ENCODE assay signal across 22 cellular contexts in the genomic region with DNA sequence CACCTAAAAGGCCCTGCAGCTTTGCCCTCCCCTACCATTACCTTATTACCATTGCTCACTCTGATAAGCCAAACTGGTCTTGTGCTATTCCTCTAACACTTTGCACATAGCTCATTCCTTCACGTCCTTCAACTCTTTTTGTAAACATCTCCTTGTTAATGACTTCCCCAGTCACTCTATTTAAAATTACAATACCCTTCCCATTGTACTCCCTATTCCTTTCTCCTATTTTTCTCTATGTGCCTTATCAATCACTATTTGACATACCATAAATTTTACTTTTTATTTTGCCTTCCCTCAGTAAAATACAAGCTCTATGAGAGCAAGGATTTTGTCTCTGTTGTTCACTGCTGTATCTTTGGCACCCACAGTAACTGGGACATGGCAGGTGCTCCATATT. TPM values are rescaled to one million over a fixed set of nuclear protein-coding genes. Genes with fewer than 3 reads are reported as not detected.
DNase-seq lines count a peak whose midpoint lies in the region; ATAC-seq, FAIRE-seq and TF ChIP-seq lines count a peak whose summit lies in the region.
"Had no signal": no experiment of that assay in that cellular context is flagged by ENCODE, and none has a peak within 500 bp of the region (broad histone marks: within the 10 kb centered on the region; RNA-seq: fewer than 3 reads in every experiment).

No MANE protein-coding gene starts in this region.

- no peaks in the 10 kb centered on the region for H3K9me3 ChIP-seq in left lung
- H3K9me3 ChIP-seq in pancreas, result no peaks in the 10 kb centered on the region
- no peaks in the 10 kb centered on the region for H3K9me3 ChIP-seq in effector memory CD4-positive, alpha-beta T cell (ENCODE audit: control insufficient read depth, low read length)

- WGBS in pancreas, 2 donors, result 12 to 15% methylated on average over 1 of the region's 1 CpG

- H3K9me3 Mint-ChIP-seq in activated naive CD8-positive, alpha-beta T cell (ENCODE audit: low read depth), result no peaks in the 10 kb centered on the region
- no peaks in the 10 kb centered on the region for H3K9me3 Mint-ChIP-seq in activated naive CD8-positive, alpha-beta T cell treated with anti-CD3 and anti-CD28 coated beads for 36 hours
- H3K9me3 Mint-ChIP-seq in activated T-helper 1 cell treated with anti-CD3 and anti-CD28 coated beads, Interleukin-12 subunit alpha, Interleukin-12 subunit beta, Interleukin-2, Interleukin-4 antibody, amounts not matched to agents 30 ng/mL and 10 ng/mL and 1 ng/mL, durations not matched to agents 14 hours and 24 hours and 36 hours, result no peaks in the 10 kb centered on the region
- H3K9me3 Mint-ChIP-seq in stimulated activated effector memory CD8-positive, alpha-beta T cell treated with anti-CD3 and anti-CD28 coated beads, Interleukin-12 subunit alpha, Interleukin-12 subunit beta, amount 100 ng/mL, for 72 hours, result no peaks in the 10 kb centered on the region

- ATAC-seq in left lung (peak; percentile 39), pancreas (no peak)
- no peak for ATAC-seq in stimulated activated effector memory CD8-positive, alpha-beta T cell treated with anti-CD3 and anti-CD28 coated beads, Interleukin-12 subunit alpha, Interleukin-12 subunit beta, amount 100 ng/mL, for 72 hours
- ATAC-seq: HepG2, Panc1, Right ventricle myocardium inferior had no signal

- H3K27ac Mint-ChIP-seq in activated naive CD8-positive, alpha-beta T cell, result peak overlapping the region; percentile 56
- H3K27ac Mint-ChIP-seq in activated naive CD8-positive, alpha-beta T cell treated with anti-CD3 and anti-CD28 coated beads for 36 hours, result no peak overlapping the region
- peak overlapping the region; percentile 18 for H3K27ac Mint-ChIP-seq in activated T-helper 1 cell treated with anti-CD3 and anti-CD28 coated beads, Interleukin-12 subunit alpha, Interleukin-12 subunit beta, Interleukin-2, Interleukin-4 antibody, amounts not matched to agents 30 ng/mL and 10 ng/mL and 1 ng/mL, durations not matched to agents 14 hours and 24 hours and 36 hours
- H3K27ac Mint-ChIP-seq in stimulated activated effector memory CD8-positive, alpha-beta T cell treated with anti-CD3 and anti-CD28 coated beads, Interleukin-12 subunit alpha, Interleukin-12 subunit beta, amount 100 ng/mL, for 72 hours, result peak overlapping the region; percentile 7

- TF ChIP-seq CTCF in left lung (IDR thresholded peaks at IDR 0.05) (no peak), pancreas (IDR thresholded peaks at IDR 0.05) (no peak)

- H3K27me3 ChIP-seq in left lung (no peaks in the 10 kb centered on the region), pancreas (no peaks in the 10 kb centered on the region)
- H3K27me3 ChIP-seq in effector memory CD4-positive, alpha-beta T cell (replicated peaks; ENCODE audit: control insufficient read depth, insufficient read depth, low read length, poor library complexity, severe bottlenecking), result no peaks in the 10 kb centered on the region

- FAIRE-seq in pancreas (lab: Jason Lieb, UNC), result no peak
- FAIRE-seq: D721Med, G401.6, HepG2 had no signal

- no peaks in the 10 kb centered on the region for H3K36me3 Mint-ChIP-seq in activated naive CD8-positive, alpha-beta T cell
- peaks cover 20% of the 10 kb centered on the region for H3K36me3 Mint-ChIP-seq in activated naive CD8-positive, alpha-beta T cell treated with anti-CD3 and anti-CD28 coated beads for 36 hours
- H3K36me3 Mint-ChIP-seq in activated T-helper 1 cell treated with anti-CD3 and anti-CD28 coated beads, Interleukin-12 subunit alpha, Interleukin-12 subunit beta, Interleukin-2, Interleukin-4 antibody, amounts not matched to agents 30 ng/mL and 10 ng/mL and 1 ng/mL, durations not matched to agents 14 hours and 24 hours and 36 hours (ENCODE audit: low read depth), result peaks cover 17% of the 10 kb centered on the region
- peaks cover 89% of the 10 kb centered on the region for H3K36me3 Mint-ChIP-seq in stimulated activated effector memory CD8-positive, alpha-beta T cell treated with anti-CD3 and anti-CD28 coated beads, Interleukin-12 subunit alpha, Interleukin-12 subunit beta, amount 100 ng/mL, for 72 hours

- no peak overlapping the region for H3K4me3 ChIP-seq in left lung
- no peak overlapping the region for H3K4me3 ChIP-seq in pancreas
- no peak overlapping the region for H3K4me3 ChIP-seq in effector memory CD4-positive, alpha-beta T cell (ENCODE audit: insufficient read depth, low read depth, low read length, poor library complexity, severe bottlenecking)

- H3K4me1 ChIP-seq in left lung, result peaks cover 10 to 60% of the 10 kb centered on the region in 2 donors
- H3K4me1 ChIP-seq in pancreas, result peaks cover 15 to 22% (median 16%) of the 10 kb centered on the region in 3 donors
- H3K4me1 ChIP-seq in effector memory CD4-positive, alpha-beta T cell (ENCODE audit: control insufficient read depth, insufficient read depth, low read length, poor library complexity, severe bottlenecking), result peaks cover 9% of the 10 kb centered on the region

- DNase-seq in activated naive CD8-positive, alpha-beta T cell treated with anti-CD3 and anti-CD28 coated beads for 36 hours, result no peak
- no peak for DNase-seq in activated T-helper 1 cell treated with anti-CD3 and anti-CD28 coated beads, Interleukin-12 subunit alpha, Interleukin-12 subunit beta, Interleukin-2, Interleukin-4 antibody, amounts not matched to agents 30 ng/mL and 10 ng/mL and 1 ng/mL, durations not matched to agents 14 hours and 24 hours and 36 hours (ENCODE audit: low spot score)
- no peak for DNase-seq in left lung
- no peak for DNase-seq in stimulated activated effector memory CD8-positive, alpha-beta T cell treated with anti-CD3 and anti-CD28 coated beads, Interleukin-12 subunit alpha, Interleukin-12 subunit beta, amount 100 ng/mL, for 72 hours (ENCODE audit: low spot score in 2 of 2)
- no peak for DNase-seq in HUDEP-2 (lab: John Stamatoyannopoulos, UW; ENCODE audit: unreplicated experiment in 76 of 76)
- DNase-seq in pancreas, result no peak
- DNase-seq in effector memory CD4-positive, alpha-beta T cell, result no peak
- DNase-seq: ACHN; CD4-positive, CD25-positive, alpha-beta regulatory T cell; DMS79 treated with DMSO at 0.1 percent for 48 hours; GOT3; NCI-H1105 treated with DMSO at 0.1 percent for 48 hours; NCI-H187 treated with DMSO at 0.1 percent for 48 hours; NCI-H2171; NCI-H446 treated with DMSO at 0.1 percent for 48 hours; NCI-H774 had no signal

- intact Hi-C loops in activated T-helper 1 cell treated with anti-CD3 and anti-CD28 coated beads, Interleukin-12 subunit alpha, Interleukin-12 subunit beta, Interleukin-2, Interleukin-4 antibody, amounts not matched to agents 30 ng/mL and 10 ng/mL and 1 ng/mL, durations not matched to agents 14 hours and 24 hours and 36 hours (cut with micrococcal nuclease), result no loop called here
- intact Hi-C loops in left lung (cut with DNase I), result no loop called here
- intact Hi-C loops in pancreas (cut with DNase I), result no loop called here

- no peaks in the 10 kb centered on the region for H3K27me3 Mint-ChIP-seq in activated naive CD8-positive, alpha-beta T cell
- H3K27me3 Mint-ChIP-seq in activated naive CD8-positive, alpha-beta T cell treated with anti-CD3 and anti-CD28 coated beads for 36 hours, result no peaks in the 10 kb centered on the region
- H3K27me3 Mint-ChIP-seq in activated T-helper 1 cell treated with anti-CD3 and anti-CD28 coated beads, Interleukin-12 subunit alpha, Interleukin-12 subunit beta, Interleukin-2, Interleukin-4 antibody, amounts not matched to agents 30 ng/mL and 10 ng/mL and 1 ng/mL, durations not matched to agents 14 hours and 24 hours and 36 hours (ENCODE audit: insufficient read depth), result no peaks in the 10 kb centered on the region
- H3K27me3 Mint-ChIP-seq: CD4-positive, CD25-positive, alpha-beta regulatory T cell had no signal

- peaks cover 55% of the 10 kb centered on the region for H3K4me1 Mint-ChIP-seq in activated naive CD8-positive, alpha-beta T cell (ENCODE audit: low read depth)
- H3K4me1 Mint-ChIP-seq in activated naive CD8-positive, alpha-beta T cell treated with anti-CD3 and anti-CD28 coated beads for 36 hours, result peaks cover 31% of the 10 kb centered on the region
- H3K4me1 Mint-ChIP-seq in activated T-helper 1 cell treated with anti-CD3 and anti-CD28 coated beads, Interleukin-12 subunit alpha, Interleukin-12 subunit beta, Interleukin-2, Interleukin-4 antibody, amounts not matched to agents 30 ng/mL and 10 ng/mL and 1 ng/mL, durations not matched to agents 14 hours and 24 hours and 36 hours (ENCODE audit: low read depth), result peaks cover 29% of the 10 kb centered on the region
- H3K4me1 Mint-ChIP-seq in stimulated activated effector memory CD8-positive, alpha-beta T cell treated with anti-CD3 and anti-CD28 coated beads, Interleukin-12 subunit alpha, Interleukin-12 subunit beta, amount 100 ng/mL, for 72 hours, result peaks cover 36% of the 10 kb centered on the region

- H3K4me3 Mint-ChIP-seq in activated naive CD8-positive, alpha-beta T cell, result no peak overlapping the region
- H3K4me3 Mint-ChIP-seq in activated naive CD8-positive, alpha-beta T cell treated with anti-CD3 and anti-CD28 coated beads for 36 hours, result no peak overlapping the region
- no peak overlapping the region for H3K4me3 Mint-ChIP-seq in activated T-helper 1 cell treated with anti-CD3 and anti-CD28 coated beads, Interleukin-12 subunit alpha, Interleukin-12 subunit beta, Interleukin-2, Interleukin-4 antibody, amounts not matched to agents 30 ng/mL and 10 ng/mL and 1 ng/mL, durations not matched to agents 14 hours and 24 hours and 36 hours
- no peak overlapping the region for H3K4me3 Mint-ChIP-seq in stimulated activated effector memory CD8-positive, alpha-beta T cell treated with anti-CD3 and anti-CD28 coated beads, Interleukin-12 subunit alpha, Interleukin-12 subunit beta, amount 100 ng/mL, for 72 hours

- no peak overlapping the region for H3K27ac ChIP-seq in left lung
- no peak overlapping the region for H3K27ac ChIP-seq in pancreas
- no peak overlapping the region for H3K27ac ChIP-seq in effector memory CD4-positive, alpha-beta T cell (ENCODE audit: insufficient read depth, low read length, poor library complexity, severe bottlenecking)

- H3K36me3 ChIP-seq in left lung (peaks cover 0 to 36% of the 10 kb centered on the region in 2 donors), pancreas (peaks cover 0 to 7% (median 0%) of the 10 kb centered on the region in 3 donors)
- H3K36me3 ChIP-seq in effector memory CD4-positive, alpha-beta T cell (ENCODE audit: control insufficient read depth, insufficient read depth, low read length), result peaks cover 20% of the 10 kb centered on the region

RNA-seq across cellular contexts. Expression of a gene that starts 5.4 kb away (rescaled TPM):
- 100 to 1,000 TPM in 1 of 2 experiments, 10 to 100 TPM in 1; 99.6 to 104 TPM for total RNA-seq in activated naive CD8-positive, alpha-beta T cell treated with anti-CD3 and anti-CD28 coated beads for 36 hours
- total RNA-seq in activated T-helper 1 cell treated with anti-CD3 and anti-CD28 coated beads, Interleukin-12 subunit alpha, Interleukin-12 subunit beta, Interleukin-2, Interleukin-4 antibody, amounts not matched to agents 30 ng/mL and 10 ng/mL and 1 ng/mL, durations not matched to agents 14 hours and 24 hours and 36 hours, result 70.7 and 75.1 TPM in 2 replicates
- total RNA-seq in left lung (10 to 100 TPM; 49.4 to 50.0 TPM), pancreas (10 to 100 TPM; 12.3 to 22.6 (median 16.0) TPM)
- polyA plus RNA-seq in pancreas, result 10 to 100 TPM; 34.1 to 47.9 TPM

RNA-seq across cellular contexts. Expression of a gene that starts 5.8 kb away (rescaled TPM):
- 10 to 100 TPM; 29.8 to 32.4 TPM for total RNA-seq in activated naive CD8-positive, alpha-beta T cell treated with anti-CD3 and anti-CD28 coated beads for 36 hours
- 58.9 and 61.2 TPM in 2 replicates for total RNA-seq in activated T-helper 1 cell treated with anti-CD3 and anti-CD28 coated beads, Interleukin-12 subunit alpha, Interleukin-12 subunit beta, Interleukin-2, Interleukin-4 antibody, amounts not matched to agents 30 ng/mL and 10 ng/mL and 1 ng/mL, durations not matched to agents 14 hours and 24 hours and 36 hours
- 10 to 100 TPM; 65.6 to 80.8 TPM for total RNA-seq in left lung
- total RNA-seq in pancreas, result 10 to 100 TPM in 5 of 6 donors, 1 to 10 TPM in 1; 8.6 to 28.8 (median 16.8) TPM
- polyA plus RNA-seq in pancreas, result 10 to 100 TPM; 21.2 to 33.3 TPM

RNA-seq across cellular contexts. Expression of a gene that starts 17.3 kb away (rescaled TPM):
- 10 to 100 TPM; 33.1 to 35.5 TPM for total RNA-seq in activated naive CD8-positive, alpha-beta T cell treated with anti-CD3 and anti-CD28 coated beads for 36 hours
- 43.5 and 45.0 TPM in 2 replicates for total RNA-seq in activated T-helper 1 cell treated with anti-CD3 and anti-CD28 coated beads, Interleukin-12 subunit alpha, Interleukin-12 subunit beta, Interleukin-2, Interleukin-4 antibody, amounts not matched to agents 30 ng/mL and 10 ng/mL and 1 ng/mL, durations not matched to agents 14 hours and 24 hours and 36 hours
- total RNA-seq in left lung (10 to 100 TPM; 31.5 to 33.3 TPM), pancreas (10 to 100 TPM in 5 of 6 donors, 1 to 10 TPM in 1; 8.7 to 20.2 (median 12.5) TPM)
- polyA plus RNA-seq in pancreas, result 10 to 100 TPM in 1 of 2 donors, 1 to 10 TPM in 1; 7.8 to 13.8 TPM

RNA-seq across cellular contexts. Expression of a gene that starts 30.6 kb away (rescaled TPM):
- not detected for total RNA-seq in activated naive CD8-positive, alpha-beta T cell treated with anti-CD3 and anti-CD28 coated beads for 36 hours
- total RNA-seq in activated T-helper 1 cell treated with anti-CD3 and anti-CD28 coated beads, Interleukin-12 subunit alpha, Interleukin-12 subunit beta, Interleukin-2, Interleukin-4 antibody, amounts not matched to agents 30 ng/mL and 10 ng/mL and 1 ng/mL, durations not matched to agents 14 hours and 24 hours and 36 hours, result not detected in 2 replicates
- 10 to 100 TPM; 49.3 to 78.4 TPM for total RNA-seq in left lung
- total RNA-seq in pancreas, result 1 to 10 TPM in 4 of 6 donors, under 1 TPM in 2; 0.63 to 6.8 (median 1.8) TPM
- polyA plus RNA-seq in pancreas, result 1 to 10 TPM; 4.3 to 7.5 TPM
- total RNA-seq: CD4-positive, CD25-positive, alpha-beta regulatory T cell had no signal
- polyA plus RNA-seq: CD4-positive, CD25-positive, alpha-beta regulatory T cell had no signal
